In genomic region chrX:143632625-143633387, GRCh38 we compare ENCODE assay signal across 11 cellular contexts. TPM values are rescaled to one million over a fixed set of nuclear protein-coding genes. Genes with fewer than 3 reads are reported as not detected.
DNase-seq lines count a peak whose midpoint lies in the region; ATAC-seq and TF ChIP-seq lines count a peak whose summit lies in the region.
"Had no signal": no experiment of that assay in that cellular context is flagged by ENCODE, and none has a peak within 500 bp of the region (broad histone marks: within the 10 kb centered on the region; RNA-seq: fewer than 3 reads in every experiment).

No MANE protein-coding gene starts in this region.

- H3K4me3 ChIP-seq in gastrocnemius medialis (peak overlapping the region; percentile 52 to 62 (median 58)), colonic mucosa (no peak overlapping the region), Peyer's patch (peak overlapping the region in 1 of 4 donors; percentile 47)

- POLR2A ChIA-PET in CD4-positive, alpha-beta T cell (lab: Charles Lee): no interaction called here

- H3K4me3 Mint-ChIP-seq in CD4-positive, alpha-beta T cell: no peak overlapping the region
- H3K4me3 Mint-ChIP-seq: activated CD4-positive, alpha-beta memory T cell treated with anti-CD3 and anti-CD28 coated beads, Interleukin-2, amount 10 ng/mL, durations not matched to agents 7 days and 5 days had no signal

- H3K27ac Mint-ChIP-seq in CD4-positive, alpha-beta T cell: no peak overlapping the region
- H3K27ac Mint-ChIP-seq: activated CD4-positive, alpha-beta memory T cell treated with anti-CD3 and anti-CD28 coated beads, Interleukin-2, amount 10 ng/mL, durations not matched to agents 7 days and 5 days had no signal

- CTCF ChIA-PET in CD4-positive, alpha-beta T cell (lab: Charles Lee): no interaction called here

- intact Hi-C loops in left ventricle myocardium superior (cut with micrococcal nuclease): no loop called here
- intact Hi-C loops in gastrocnemius medialis (cut with DNase I; ENCODE audit: low total_unique reads): no loop called here
- intact Hi-C loops in colonic mucosa (cut with DNase I): no loop called here
- intact Hi-C loops in CD4-positive, alpha-beta T cell (cut with DNase I, micrococcal nuclease): no loop called here

- ATAC-seq in left ventricle myocardium superior (peak; percentile 45), gastrocnemius medialis (peak; percentile 41 to 52)
- no peak for ATAC-seq in CD4-positive, alpha-beta T cell (ENCODE audit: poor library complexity)

- no peaks in the 10 kb centered on the region for H3K36me3 Mint-ChIP-seq in CD4-positive, alpha-beta T cell (ENCODE audit: low read depth)

- no peak overlapping the region for H3K9ac ChIP-seq in colonic mucosa (ENCODE audit: low read depth in 2 of 2, low read length in 2 of 2)

- H3K4me1 ChIP-seq in gastrocnemius medialis: no peaks in the 10 kb centered on the region
- no peaks in the 10 kb centered on the region for H3K4me1 ChIP-seq in colonic mucosa
- no peaks in the 10 kb centered on the region for H3K4me1 ChIP-seq in Peyer's patch

- no peaks in the 10 kb centered on the region for H3K9me3 ChIP-seq in gastrocnemius medialis
- H3K9me3 ChIP-seq in colonic mucosa: no peaks in the 10 kb centered on the region
- no peaks in the 10 kb centered on the region for H3K9me3 ChIP-seq in CD4-positive, alpha-beta T cell (ENCODE audit: control insufficient read depth, low read length)
- H3K9me3 ChIP-seq in Peyer's patch: no peaks in the 10 kb centered on the region

- TF ChIP-seq CTCF in gastrocnemius medialis (IDR thresholded peaks at IDR 0.05 in 4 of 5, conservative IDR thresholded peaks at IDR 0.05 in 1 of 5) (no peak), colonic mucosa (IDR thresholded peaks at IDR 0.05) (no peak), Peyer's patch (IDR thresholded peaks at IDR 0.05) (no peak)
- TF ChIP-seq CTCF in CD4-positive, alpha-beta T cell (IDR thresholded peaks at IDR 0.05): no peak

- H3K36me3 ChIP-seq in gastrocnemius medialis: no peaks in the 10 kb centered on the region
- H3K36me3 ChIP-seq in colonic mucosa: no peaks in the 10 kb centered on the region
- H3K36me3 ChIP-seq in Peyer's patch: no peaks in the 10 kb centered on the region

- H3K4me1 Mint-ChIP-seq in CD4-positive, alpha-beta T cell (ENCODE audit: low read depth): no peaks in the 10 kb centered on the region

- H3K27me3 Mint-ChIP-seq in CD4-positive, alpha-beta T cell: peaks cover 20% of the 10 kb centered on the region

- DNase-seq in NCI-H345 treated with DMSO at 0.1 percent for 48 hours (lab: John Stamatoyannopoulos, UW; ENCODE audit: unreplicated experiment) (peak; percentile 21), NCI-H345 (lab: John Stamatoyannopoulos, UW) (no peak), NOMO-1 treated with dmso at 0.1 percent for 144 hours (lab: John Stamatoyannopoulos, UW; ENCODE audit: unreplicated experiment) (peak; percentile 8), left ventricle myocardium superior (no peak), gastrocnemius medialis (no peak), colonic mucosa (no peak), Peyer's patch (no peak)
- no peak for DNase-seq in CD4-positive, alpha-beta T cell
- DNase-seq: activated CD4-positive, alpha-beta memory T cell treated with anti-CD3 and anti-CD28 coated beads, Interleukin-2, amount 10 ng/mL, durations not matched to agents 7 days and 5 days had no signal

- H3K9me3 Mint-ChIP-seq in CD4-positive, alpha-beta T cell: no peaks in the 10 kb centered on the region
- H3K9me3 Mint-ChIP-seq: activated CD4-positive, alpha-beta memory T cell treated with anti-CD3 and anti-CD28 coated beads, Interleukin-2, amount 10 ng/mL, durations not matched to agents 7 days and 5 days had no signal

- in situ Hi-C loops in gastrocnemius medialis (cut with MboI; ENCODE audit: low sequenced_read_pairs in 4 of 4): no loop called here

- H3K27me3 ChIP-seq in gastrocnemius medialis: peaks cover 0 to 5% (median 0%) of the 10 kb centered on the region in 3 donors
- peaks cover 14% of the 10 kb centered on the region for H3K27me3 ChIP-seq in colonic mucosa
- peaks cover 9% of the 10 kb centered on the region for H3K27me3 ChIP-seq in CD4-positive, alpha-beta T cell (ENCODE audit: control insufficient read depth, insufficient read depth, low read length)
- no peaks in the 10 kb centered on the region for H3K27me3 ChIP-seq in Peyer's patch

- TF ChIP-seq POLR2A in gastrocnemius medialis (IDR thresholded peaks at IDR 0.05) (peak in 1 of 2 donors; percentile 47), Peyer's patch (IDR thresholded peaks at IDR 0.05) (no peak)

- H3K27ac ChIP-seq in gastrocnemius medialis (peak overlapping the region; percentile 75 to 79 (median 78)), colonic mucosa (no peak overlapping the region), Peyer's patch (no peak overlapping the region)
- H3K27ac ChIP-seq in CD4-positive, alpha-beta T cell (ENCODE audit: low read depth, low read length): no peak overlapping the region

RNA-seq across cellular contexts. Expression of gene SLITRK4, which starts 3.1 kb away (rescaled TPM):
- 0.22 TPM for total RNA-seq in left ventricle myocardium superior
- total RNA-seq in gastrocnemius medialis: 10 to 100 TPM; 23.9 to 65.4 (median 33.5) TPM
- total RNA-seq in colonic mucosa: under 1 TPM; 0.07 to 0.32 TPM
- under 1 TPM in 1 of 2 experiments, not detected in 1; 0.06 TPM for total RNA-seq in CD4-positive, alpha-beta T cell
- total RNA-seq in Peyer's patch: 1 to 10 TPM in 1 of 4 donors, under 1 TPM in 1, not detected in 2; 0.28 to 1.2 TPM
- total RNA-seq: A172; activated CD4-positive, alpha-beta memory T cell treated with anti-CD3 and anti-CD28 coated beads, Interleukin-2, amount 10 ng/mL, durations not matched to agents 7 days and 5 days; Daoy had no signal

Comparison
In these comparisons a context has a peak if more than half of its experiments do, and no peak if none do; other contexts are left out.
1. DNase-seq: peak in NCI-H345 treated with DMSO at 0.1 percent for 48 hours (single experiment) and NOMO-1 treated with dmso at 0.1 percent for 144 hours (single experiment); none in NCI-H345 (single experiment), left ventricle myocardium superior (single experiment), gastrocnemius medialis (0 of 2), colonic mucosa (single experiment), CD4-positive, alpha-beta T cell (0 of 10) and Peyer's patch (0 of 3).
2. H3K27ac ChIP-seq: peak in gastrocnemius medialis (4 of 4); none in colonic mucosa (single experiment), CD4-positive, alpha-beta T cell (single experiment) and Peyer's patch (0 of 4).
3. RNA of gene SLITRK4, which starts 3.1 kb away (total RNA-seq): 23.9 to 65.4 TPM in gastrocnemius medialis; 0.07 to 0.32 TPM in colonic mucosa, 0.28 to 1.2 TPM in Peyer's patch, 0.22 TPM in left ventricle myocardium superior (single experiment) and 0.06 TPM in CD4-positive, alpha-beta T cell; every median in the first group is over 10 times any median in the second.